Comparison of ENCODE assay signal across 15 cellular contexts in genomic region chr6:134766497-134766896, GRCh38.
DNase-seq lines count a peak whose midpoint lies in the region; ATAC-seq and TF ChIP-seq lines count a peak whose summit lies in the region.
"Had no signal": no experiment of that assay in that cellular context is flagged by ENCODE, and none has a peak within 500 bp of the region (broad histone marks: within the 10 kb centered on the region; RNA-seq: fewer than 3 reads in every experiment).

No MANE protein-coding gene starts in this region.

- no peak overlapping the region for H3K4me2 ChIP-seq in GM23338
- peak overlapping the region; percentile 23 for H3K4me2 ChIP-seq in parathyroid adenoma (ENCODE audit: low read length)
- H3K4me2 ChIP-seq: BLaER1 treated with 17β-estradiol and CSF1 and Interleukin-3, amounts not matched to agents 10 nM and 100 nM had no signal

- no peaks in the 10 kb centered on the region for H3K36me3 Mint-ChIP-seq in GM23338 (ENCODE audit: low read depth)
- H3K36me3 Mint-ChIP-seq: CD8-positive, alpha-beta T cell had no signal

- H3K27ac Mint-ChIP-seq in GM23338: no peak overlapping the region
- H3K27ac Mint-ChIP-seq: B cell; CD8-positive, alpha-beta T cell had no signal

- H3K27me3 ChIP-seq in right atrium auricular region: no peaks in the 10 kb centered on the region
- no peaks in the 10 kb centered on the region for H3K27me3 ChIP-seq in GM23338 (ENCODE audit: insufficient read depth)
- no peaks in the 10 kb centered on the region for H3K27me3 ChIP-seq in parathyroid adenoma (ENCODE audit: control insufficient read depth, insufficient read depth, low read length)
- H3K27me3 ChIP-seq: BLaER1 treated with 17β-estradiol and CSF1 and Interleukin-3, amounts not matched to agents 10 nM and 100 nM had no signal

- in situ Hi-C loops in SK-MEL-5 (cut with HindIII; ENCODE audit: low pct_unique_long_range_greater_than_20kb, low sequenced_read_pairs): no loop called here

- DNase-seq in Right ventricle myocardium superior (no peak), right atrium auricular region (ENCODE audit: low spot score) (no peak), GM23338 (ENCODE audit: low spot score) (no peak), SK-MEL-5 (ENCODE audit: low read depth, low spot score) (peak; percentile 24), UCSD-AML1 (lab: John Stamatoyannopoulos, UW; ENCODE audit: unreplicated experiment) (no peak)
- DNase-seq: Calu3; CD8-positive, alpha-beta T cell; DMS79 treated with DMSO at 0.1 percent for 48 hours; GF-D8; GM23248; H9 had no signal

- no peak overlapping the region for H3K4me3 Mint-ChIP-seq in GM23338
- H3K4me3 Mint-ChIP-seq: B cell; CD8-positive, alpha-beta T cell; H9 had no signal

- H4K20me1 ChIP-seq in GM23338 (replicated peaks; ENCODE audit: insufficient read depth): no peaks in the 10 kb centered on the region
- H4K20me1 ChIP-seq: BLaER1 treated with 17β-estradiol and CSF1 and Interleukin-3, amounts not matched to agents 10 nM and 100 nM had no signal

- H3K9ac ChIP-seq in parathyroid adenoma: no peak overlapping the region
- H3K9ac ChIP-seq: BLaER1 treated with 17β-estradiol and CSF1 and Interleukin-3, amounts not matched to agents 10 nM and 100 nM; GM23248 had no signal

- H3K79me2 ChIP-seq in GM23338 (replicated peaks; ENCODE audit: insufficient read depth): no peaks in the 10 kb centered on the region
- H3K79me2 ChIP-seq in parathyroid adenoma: no peaks in the 10 kb centered on the region

- no peaks in the 10 kb centered on the region for H3F3A ChIP-seq in GM23338 (replicated peaks; ENCODE audit: low read depth)

- intact Hi-C loops in Right ventricle myocardium superior (cut with DNase I): no loop called here

- H3K27me3 Mint-ChIP-seq in GM23338 (ENCODE audit: insufficient read depth, low read depth, poor library complexity): no peaks in the 10 kb centered on the region

- H3K36me3 ChIP-seq in right atrium auricular region (no peaks in the 10 kb centered on the region), GM23338 (ENCODE audit: insufficient read depth) (no peaks in the 10 kb centered on the region), parathyroid adenoma (ENCODE audit: control insufficient read depth, insufficient read depth, low read length) (no peaks in the 10 kb centered on the region)
- H3K36me3 ChIP-seq: BLaER1 treated with 17β-estradiol and CSF1 and Interleukin-3, amounts not matched to agents 10 nM and 100 nM had no signal

- TF ChIP-seq CTCF in right atrium auricular region (IDR thresholded peaks at IDR 0.05): no peak
- TF ChIP-seq CTCF in GM23338 (conservative IDR thresholded peaks at IDR 0.05; ENCODE audit: low read depth in 2 of 2): no peak
- TF ChIP-seq CTCF in parathyroid adenoma (IDR thresholded peaks at IDR 0.05): no peak

- H2AFZ ChIP-seq in GM23338: peak overlapping the region; percentile 9; the same call in 1 of the 2 replicates
- peak overlapping the region; percentile 59 for H2AFZ ChIP-seq in parathyroid adenoma
- H2AFZ ChIP-seq: GM23248 had no signal

- H3K4me1 ChIP-seq in right atrium auricular region (no peaks in the 10 kb centered on the region), GM23338 (ENCODE audit: insufficient read depth) (no peaks in the 10 kb centered on the region), parathyroid adenoma (peaks cover 9% of the 10 kb centered on the region)

- no peaks in the 10 kb centered on the region for H3K9me3 Mint-ChIP-seq in GM23338
- H3K9me3 Mint-ChIP-seq: CD8-positive, alpha-beta T cell; H9 had no signal

- H3K4me3 ChIP-seq in right atrium auricular region (no peak overlapping the region), GM23338 (no peak overlapping the region), parathyroid adenoma (ENCODE audit: low read depth, low read length) (no peak overlapping the region)
- H3K4me3 ChIP-seq: BLaER1 treated with 17β-estradiol and CSF1 and Interleukin-3, amounts not matched to agents 10 nM and 100 nM; GM23248 had no signal

- no peaks in the 10 kb centered on the region for H3K4me1 Mint-ChIP-seq in GM23338
- H3K4me1 Mint-ChIP-seq: B cell, H9 had no signal

- H3K27ac ChIP-seq in right atrium auricular region (no peak overlapping the region), GM23338 (ENCODE audit: low read depth) (no peak overlapping the region), parathyroid adenoma (no peak overlapping the region)
- H3K27ac ChIP-seq: BLaER1 treated with 17β-estradiol and CSF1 and Interleukin-3, amounts not matched to agents 10 nM and 100 nM; GM23248 had no signal

- H3K9me3 ChIP-seq in right atrium auricular region: no peaks in the 10 kb centered on the region
- no peaks in the 10 kb centered on the region for H3K9me3 ChIP-seq in parathyroid adenoma (ENCODE audit: control insufficient read depth, low read length)

- peaks cover 6% of the 10 kb centered on the region for H3K9me2 ChIP-seq in GM23338 (ENCODE audit: insufficient read depth)

- ATAC-seq in Right ventricle myocardium superior (ENCODE audit: poor library complexity) (peak; percentile 63), GM23338 (no peak), GM19328 (IDR thresholded peaks at IDR 0.05; ENCODE audit: unreplicated experiment) (no peak)
- ATAC-seq: CD8-positive, alpha-beta T cell had no signal

TF ChIP-seq in GM23338, 12 proteins besides CTCF, POLR2A, EP300 and RAD21 (continues in another document):
- TF ChIP-seq REST (IDR thresholded peaks at IDR 0.05; ENCODE audit: unreplicated experiment) (no peak), CREB1 (CRISPR knock-in tag; IDR thresholded peaks at IDR 0.05; ENCODE audit: low read depth) (no peak), JUNB (IDR thresholded peaks at IDR 0.05; ENCODE audit: unreplicated experiment) (no peak), ZNF114 (CRISPR knock-in tag; IDR thresholded peaks at IDR 0.05) (no peak), POLR2AphosphoS5 (IDR thresholded peaks at IDR 0.05; ENCODE audit: low read depth) (no peak), EZH2phosphoT487 (IDR thresholded peaks at IDR 0.05; ENCODE audit: unreplicated experiment) (no peak)
